23 cellular contexts compared by ENCODE assay signal in genomic region chr9:71928806-71929205, GRCh38. TPM values are rescaled to one million over a fixed set of nuclear protein-coding genes. Genes with fewer than 3 reads are reported as not detected.
DNase-seq lines count a peak whose midpoint lies in the region; ATAC-seq and TF ChIP-seq lines count a peak whose summit lies in the region.
"Had no signal": no experiment of that assay in that cellular context is flagged by ENCODE, and none has a peak within 500 bp of the region (broad histone marks: within the 10 kb centered on the region; RNA-seq: fewer than 3 reads in every experiment).

No MANE protein-coding gene starts in this region.

- H3K36me3 ChIP-seq in suprapubic skin (no peaks in the 10 kb centered on the region), SJCRH30 (peaks cover 7% of the 10 kb centered on the region)
- H3K36me3 ChIP-seq: adrenal gland, right lobe of liver, uterus had no signal

- H3K9me3 ChIP-seq in suprapubic skin: no peaks in the 10 kb centered on the region
- no peaks in the 10 kb centered on the region for H3K9me3 ChIP-seq in SJCRH30 (replicated peaks)
- H3K9me3 ChIP-seq: adrenal gland, body of pancreas, right lobe of liver, testis, uterus had no signal

- 91% methylated on average over 2 of the region's 2 CpGs for WGBS in suprapubic skin

- TF ChIP-seq EP300 in suprapubic skin (IDR thresholded peaks at IDR 0.05): no peak

- H3K27ac ChIP-seq in VCaP: peak overlapping the region; percentile 49
- H3K27ac ChIP-seq in suprapubic skin: peak overlapping the region; percentile 21
- no peak overlapping the region for H3K27ac ChIP-seq in SJCRH30
- H3K27ac ChIP-seq: adrenal gland, body of pancreas, dorsolateral prefrontal cortex, right lobe of liver, testis had no signal

- no peak for TF ChIP-seq POLR2A in suprapubic skin (IDR thresholded peaks at IDR 0.05)

- TF ChIP-seq CTCF in VCaP (conservative IDR thresholded peaks at IDR 0.05) (no peak), fibroblast of the aortic adventitia (IDR thresholded peaks at IDR 0.05; ENCODE audit: insufficient read depth, low read length) (no peak), suprapubic skin (IDR thresholded peaks at IDR 0.05) (no peak)

- DNase-seq in GM03348 (ENCODE audit: low spot score): peak; percentile 11
- peak; percentile 9 for DNase-seq in fibroblast of the aortic adventitia (ENCODE audit: low read depth)
- no peak for DNase-seq in suprapubic skin (ENCODE audit: low spot score in 2 of 2)
- no peak for DNase-seq in SJCRH30
- DNase-seq: activated CD4-positive, CD25-positive, alpha-beta regulatory T cell; activated CD8-positive, alpha-beta memory T cell treated with anti-CD3 and anti-CD28 coated beads, Interleukin-2, amount 10 ng/mL, durations not matched to agents 7 days and 5 days; activated T-cell treated with anti-CD3 and anti-CD28 coated beads, Interleukin-2, amount 50 U/mL, for 48 hours; adrenal gland; body of pancreas; CD8-positive, alpha-beta memory T cell; DMS153; dorsolateral prefrontal cortex; KG1; left cardiac atrium; mesendoderm; right lobe of liver; stimulated activated CD4-positive, alpha-beta T cell treated with anti-CD3 and anti-CD28 coated beads, Interleukin-15, amount 100 ng/mL, for 24 hours; stimulated activated naive CD4-positive, alpha-beta T cell; testis; uterus had no signal

- H3K4me1 ChIP-seq in suprapubic skin: peaks cover 27% of the 10 kb centered on the region
- H3K4me1 ChIP-seq in SJCRH30: peaks cover 4% of the 10 kb centered on the region
- H3K4me1 ChIP-seq: adrenal gland, testis, uterus had no signal

- H3K4me3 ChIP-seq in fibroblast of the aortic adventitia (ENCODE audit: low read depth, low read length) (no peak overlapping the region), suprapubic skin (no peak overlapping the region), SJCRH30 (no peak overlapping the region)
- H3K4me3 ChIP-seq: adrenal gland, body of pancreas, dorsolateral prefrontal cortex, right lobe of liver, testis, uterus had no signal

- H3K27me3 ChIP-seq in suprapubic skin (no peaks in the 10 kb centered on the region), SJCRH30 (no peaks in the 10 kb centered on the region)
- H3K27me3 ChIP-seq: adrenal gland, body of pancreas, dorsolateral prefrontal cortex, right lobe of liver, testis, uterus had no signal

- ATAC-seq in GM21717 (IDR thresholded peaks at IDR 0.05; ENCODE audit: unreplicated experiment) (no peak), GM18909 (IDR thresholded peaks at IDR 0.05; ENCODE audit: poor library complexity, unreplicated experiment) (no peak)
- ATAC-seq: activated CD8-positive, alpha-beta memory T cell treated with anti-CD3 and anti-CD28 coated beads, Interleukin-2, amount 10 ng/mL, durations not matched to agents 7 days and 5 days; body of pancreas; left cardiac atrium; right lobe of liver had no signal

RNA-seq across cellular contexts. Expression of gene C9orf85, which starts 17.4 kb away (rescaled TPM):
- total RNA-seq in fibroblast of the aortic adventitia (ENCODE audit: low replicate concordance) (14.6 and 87.3 TPM in 2 replicates), suprapubic skin (10 to 100 TPM; 13.1 to 18.9 (median 16.4) TPM)
- 26.4 and 28.3 TPM in 2 replicates for total RNA-seq in SJCRH30 (2014; rRNA removed; shearing (Covaris generic))

RNA-seq across cellular contexts. Expression of gene ABHD17B, which starts 17.8 kb away (rescaled TPM):
- total RNA-seq in fibroblast of the aortic adventitia (ENCODE audit: low replicate concordance) (11.9 and 13.1 TPM in 2 replicates), suprapubic skin (10 to 100 TPM; 22.4 to 40.7 (median 33.2) TPM)
- 43.2 and 48.2 TPM in 2 replicates for total RNA-seq in SJCRH30 (2014; rRNA removed; shearing (Covaris generic))

Comparison
In these comparisons a context has a peak if more than half of its experiments do, and no peak if none do; other contexts are left out.
1. DNase-seq: peak in GM03348 (single experiment) and fibroblast of the aortic adventitia (single experiment); none in suprapubic skin (0 of 2) and SJCRH30 (0 of 2).